Comparison of ENCODE assay signal across 10 cellular contexts in the genomic region with DNA sequence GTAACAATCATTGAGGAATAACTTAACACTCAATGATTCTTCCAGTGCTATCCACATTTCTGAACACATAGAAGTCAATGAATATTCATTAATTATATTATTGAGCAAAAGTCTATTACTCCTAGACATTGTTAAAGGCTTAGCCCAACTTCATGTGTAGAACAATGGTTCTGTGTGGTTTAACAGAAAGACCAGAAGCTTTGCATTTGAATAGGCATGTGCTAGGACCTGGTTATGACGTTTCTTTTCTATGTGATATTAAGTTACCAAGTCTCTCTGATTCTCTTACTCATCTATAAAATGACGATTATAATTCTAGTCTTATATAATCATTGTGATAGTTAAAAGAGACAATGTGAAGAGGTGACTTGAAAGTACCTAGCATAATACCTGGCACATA. TPM values are rescaled to one million over a fixed set of nuclear protein-coding genes. Genes with fewer than 3 reads are reported as not detected.
"Had no signal": no experiment of that assay in that cellular context is flagged by ENCODE, and none has a peak within 500 bp of the region (broad histone marks: within the 10 kb centered on the region; RNA-seq: fewer than 3 reads in every experiment).

No MANE protein-coding gene starts in this region.

- FAIRE-seq: H1, H54, HTR-8/SVneo, K562 had no signal

- H2AFZ ChIP-seq: GM23338 had no signal

- H3K4me3 ChIP-seq: GM23338, K562 had no signal

- H3K4me2 ChIP-seq: GM23338 had no signal

- DNase-seq: H9, HCEC 1CT, IMR-90, KG1 had no signal

RNA-seq across cellular contexts. Expression of a gene that starts 5.2 kb away (rescaled TPM):
- total RNA-seq: GM23338, H1, HT-29, IMR-90, K562 had no signal
